ENCODE assay signal across 21 cellular contexts in genomic region chr1:232364654-232365382, GRCh38.
"Had no signal": no experiment of that assay in that cellular context is flagged by ENCODE, and none has a peak within 500 bp of the region (broad histone marks: within the 10 kb centered on the region; RNA-seq: fewer than 3 reads in every experiment).

No MANE protein-coding gene starts in this region.

- DNase-seq: dermis blood vessel endothelial cell; dorsolateral prefrontal cortex; effector CD4-positive, alpha-beta T cell; effector memory CD4-positive, alpha-beta T cell; foreskin keratinocyte; heart left ventricle; hypothalamus; immature natural killer cell; islet precursor cell; kidney; kidney glomerular epithelial cell; left lung; left ventricle myocardium superior; lower lobe of right lung; mesenchymal stem cell; naive thymus-derived CD4-positive, alpha-beta T cell had no signal

- H2AFZ ChIP-seq: hepatocyte had no signal

- H3K9me3 ChIP-seq: esophagus muscularis mucosa, gastroesophageal sphincter, left lung, lower lobe of right lung had no signal

- H3K4me3 ChIP-seq: coronary artery, dorsolateral prefrontal cortex, esophagus muscularis mucosa, gastroesophageal sphincter, heart left ventricle, hepatocyte, left lung, lower lobe of right lung had no signal

- H3K36me3 ChIP-seq: esophagus muscularis mucosa, gastroesophageal sphincter, heart left ventricle, left lung, lower lobe of right lung had no signal

- ATAC-seq: foreskin keratinocyte; gastroesophageal sphincter; heart left ventricle; left lung; left ventricle myocardium superior; lower lobe of right lung; naive thymus-derived CD4-positive, alpha-beta T cell had no signal

- H3K27ac ChIP-seq: coronary artery, dorsolateral prefrontal cortex, esophagus muscularis mucosa, foreskin keratinocyte, gastroesophageal sphincter, heart left ventricle, hepatocyte, left lung, lower lobe of right lung had no signal

- H3K4me2 ChIP-seq: hepatocyte had no signal

- H3K79me2 ChIP-seq: hepatocyte had no signal

- H3K27me3 ChIP-seq: dorsolateral prefrontal cortex, esophagus muscularis mucosa, gastroesophageal sphincter, heart left ventricle, hepatocyte, left lung had no signal

- FAIRE-seq: endothelial cell of umbilical vein, kidney had no signal

- H3K4me1 ChIP-seq: foreskin keratinocyte, left lung, lower lobe of right lung had no signal
